In the genomic region with DNA sequence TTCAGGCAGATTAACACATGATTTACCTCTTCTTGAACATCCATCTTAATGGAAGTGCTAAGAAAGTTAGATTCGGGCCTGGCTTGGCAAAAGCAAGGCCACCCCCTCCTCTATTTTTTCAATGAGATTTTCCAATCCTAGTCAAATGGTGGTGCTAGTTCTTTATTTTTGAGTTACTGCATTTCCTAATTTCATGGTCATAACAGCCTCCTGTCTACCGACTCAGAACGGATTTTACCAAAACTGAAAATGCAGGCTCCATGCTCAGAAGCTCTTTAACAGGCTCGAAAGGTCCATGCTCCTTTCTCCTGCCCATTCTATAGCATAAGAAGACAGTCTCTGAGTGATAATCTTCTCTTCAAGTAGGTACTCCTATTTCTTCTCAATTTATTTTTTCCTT, we compare ENCODE assay signal across 8 cellular contexts.
A peak's percentile ranks its signal among the peaks of the same experiment; 100 is the strongest.
DNase-seq lines count a peak whose midpoint lies in the region; ATAC-seq and TF ChIP-seq lines count a peak whose summit lies in the region.

No MANE protein-coding gene starts in this region.

- no peaks in the 10 kb centered on the region for H3K4me1 ChIP-seq in skeletal muscle tissue (ENCODE audit: control insufficient read depth in 3 of 3, insufficient read depth in 3 of 3, low read length in 3 of 3)

- H3K9ac ChIP-seq in skeletal muscle tissue (ENCODE audit: low read depth in 1 of 3, low read length in 3 of 3) = peak overlapping the region; percentile 64 to 82 (median 68)

- peak overlapping the region; percentile 69 for H3K27ac ChIP-seq in skeletal muscle tissue (ENCODE audit: low read depth, low read length)

- H3K9me3 ChIP-seq in skeletal muscle tissue (ENCODE audit: control insufficient read depth in 3 of 3, low read length in 3 of 3) = no peaks in the 10 kb centered on the region

- H3K36me3 ChIP-seq in skeletal muscle tissue (ENCODE audit: control insufficient read depth in 3 of 3, insufficient read depth in 3 of 3, low read length in 3 of 3) = no peaks in the 10 kb centered on the region

- H3K4me3 ChIP-seq in fibroblast of pulmonary artery (replicated peaks; ENCODE audit: low read depth, low read length) (no peak overlapping the region), skeletal muscle tissue (ENCODE audit: low read length in 3 of 3) (peak overlapping the region; percentile 61 to 76 (median 62))

- H3K27me3 ChIP-seq in skeletal muscle tissue (ENCODE audit: control insufficient read depth in 3 of 3, insufficient read depth in 3 of 3, low read length in 3 of 3) = no peaks in the 10 kb centered on the region

- no peak for TF ChIP-seq CTCF in fibroblast of pulmonary artery (IDR thresholded peaks at IDR 0.05; ENCODE audit: low read length, missing control alignments)

- peak; percentile 27 for ATAC-seq in GM18519 (IDR thresholded peaks at IDR 0.05; ENCODE audit: low FRiP score, unreplicated experiment)
- ATAC-seq in GM19467 (IDR thresholded peaks at IDR 0.05; ENCODE audit: unreplicated experiment) = no peak

- peak; percentile 6 for DNase-seq in MV-4-11 (lab: John Stamatoyannopoulos, UW)
- DNase-seq in fibroblast of pulmonary artery (ENCODE audit: low read depth) = peak; percentile 12
- DNase-seq in NCI-H146 treated with DMSO at 0.1 percent for 48 hours (lab: John Stamatoyannopoulos, UW; ENCODE audit: unreplicated experiment) = no peak
- DNase-seq in epidermal melanocyte (ENCODE audit: insufficient read length, low spot score) = no peak
- no peak for DNase-seq in stimulated activated CD4-positive, alpha-beta T cell treated with anti-CD3 and anti-CD28 coated beads, Interleukin-2, amount 100 ng/mL, for 24 hours

Comparison
In these comparisons a context has a peak if more than half of its experiments do, and no peak if none do; other contexts are left out.
1. DNase-seq: peak in MV-4-11 (single experiment) and fibroblast of pulmonary artery (single experiment); none in NCI-H146 treated with DMSO at 0.1 percent for 48 hours (single experiment), epidermal melanocyte (single experiment) and stimulated activated CD4-positive, alpha-beta T cell treated with anti-CD3 and anti-CD28 coated beads, Interleukin-2, amount 100 ng/mL, for 24 hours (0 of 2).